In genomic region chr1:99131541-99131940, GRCh38 we compare ENCODE assay signal across 24 cellular contexts.
"Had no signal": no experiment of that assay in that cellular context is flagged by ENCODE, and none has a peak within 500 bp of the region (broad histone marks: within the 10 kb centered on the region; RNA-seq: fewer than 3 reads in every experiment).

No MANE protein-coding gene starts in this region.

- H3K4me3 Mint-ChIP-seq: IgD-negative memory B cell had no signal

- H3K27ac Mint-ChIP-seq: IgD-negative memory B cell had no signal

- ATAC-seq: K562, SK-N-SH treated with all-trans-retinoic acid at 6 μM for 48 hours had no signal

- H3K9ac ChIP-seq: KMS-11 had no signal

- H3K27ac ChIP-seq: HL-60, KMS-11 had no signal

- DNase-seq: Kasumi-1, MV-4-11, NCI-H1048, NCI-H1105, NCI-H1417, NCI-H1436 treated with DMSO at 0.1 percent for 48 hours, NCI-H1694, NCI-H187 treated with DMSO at 0.1 percent for 48 hours, NCI-H2029 treated with DMSO at 0.1 percent for 48 hours, NCI-H2171 treated with DMSO at 0.1 percent for 48 hours, NCI-H345, NCI-H446 treated with DMSO at 0.1 percent for 48 hours, NCI-H510A treated with DMSO at 0.1 percent for 48 hours, NCI-H526, RPMI8226, SHP77, T-helper 1 cell had no signal

- H3K36me3 Mint-ChIP-seq: IgD-negative memory B cell had no signal

- FAIRE-seq: HTR-8/SVneo, K562, RCC 7860 had no signal

- H3K4me2 ChIP-seq: KMS-11 had no signal

- H3K4me3 ChIP-seq: K562 had no signal
